ENCODE assay signal across 9 cellular contexts in the genomic region with DNA sequence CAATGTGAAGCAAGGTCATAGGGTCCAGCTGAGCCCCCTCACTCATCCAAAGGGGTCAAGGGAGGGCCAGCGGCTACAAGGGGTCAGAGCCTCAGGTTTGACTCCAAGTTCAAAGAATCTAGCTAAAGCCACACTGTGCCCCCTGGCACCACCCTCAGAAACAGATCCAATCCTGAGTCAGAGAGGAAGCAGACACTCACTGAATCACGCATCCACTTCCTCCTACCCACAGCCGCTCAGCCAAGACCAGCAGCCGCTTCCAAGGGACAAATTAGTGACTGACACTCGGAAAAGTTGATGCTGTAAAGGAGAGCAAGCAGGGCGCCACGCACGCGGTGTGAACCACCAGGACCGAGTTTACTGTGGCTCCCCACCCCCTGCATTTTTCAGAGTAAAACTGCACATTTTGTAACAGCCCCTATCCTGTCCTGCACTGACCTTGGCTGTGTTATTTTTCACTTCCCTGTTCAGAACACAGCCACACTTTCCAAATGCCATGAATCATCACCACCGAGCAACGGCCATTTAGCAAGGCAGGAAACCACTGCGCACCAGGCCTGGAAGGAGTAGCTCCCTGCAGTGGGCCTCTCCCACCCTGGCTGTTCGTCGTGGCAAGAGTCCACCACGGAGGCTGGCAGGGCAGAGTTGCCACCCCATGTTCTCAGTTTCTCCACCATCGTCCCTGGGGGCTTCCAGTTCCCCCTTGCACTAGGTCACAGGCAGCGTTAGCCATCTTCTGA.
DNase-seq lines count a peak whose midpoint lies in the region; ATAC-seq and TF ChIP-seq lines count a peak whose summit lies in the region.
"Had no signal": no experiment of that assay in that cellular context is flagged by ENCODE, and none has a peak within 500 bp of the region (broad histone marks: within the 10 kb centered on the region; RNA-seq: fewer than 3 reads in every experiment).

No MANE protein-coding gene starts in this region.

- CTCF ChIA-PET in IMR-90 (lab: Yijun Ruan, JAX), result interaction anchor here (0.5 to 1.3 kb wide), 3 partner anchors 103 to 368 kb away, joined by 3 to 6 read pairs (median 3); no protein-coding TSS in a partner anchor
- CTCF ChIA-PET in activated CD4-positive, alpha-beta T cell treated with anti-CD3 and anti-CD28 coated beads for 36 hours (lab: Charles Lee), result interaction anchor here (0.6 to 3.4 kb wide), 8 partner anchors 10 to 257 kb away, joined by 3 to 14 read pairs (median 4); no protein-coding TSS in a partner anchor

- no peak for TF ChIP-seq CTCF in IMR-90 (conservative IDR thresholded peaks at IDR 0.05; ENCODE audit: low read depth, low read length)

- H3K36me3 Mint-ChIP-seq in activated CD4-positive, alpha-beta T cell treated with anti-CD3 and anti-CD28 coated beads for 36 hours (ENCODE audit: low read depth), result peaks cover 1% of the 10 kb centered on the region

- peak overlapping the region; percentile 99 to 100 for H2BK12ac ChIP-seq in mesenchymal stem cell (ENCODE audit: low read length in 2 of 2)

- ATAC-seq in IMR-90 (ENCODE audit: low read depth), result peak; percentile 76
- peak; percentile 86 for ATAC-seq in activated CD4-positive, alpha-beta T cell treated with anti-CD3 and anti-CD28 coated beads for 36 hours
- ATAC-seq in GM18519 (IDR thresholded peaks at IDR 0.05; ENCODE audit: low FRiP score, unreplicated experiment), result no peak

- peaks cover 62% of the 10 kb centered on the region for H3K4me1 Mint-ChIP-seq in activated CD4-positive, alpha-beta T cell treated with anti-CD3 and anti-CD28 coated beads for 36 hours

- H3K18ac ChIP-seq in IMR-90 (ENCODE audit: low read depth, low read length), result peak overlapping the region; percentile 92
- H3K18ac ChIP-seq in mesenchymal stem cell (ENCODE audit: low read depth in 1 of 2, low read length in 2 of 2), result peak overlapping the region; percentile 87 to 92

- H3K9me1 ChIP-seq in IMR-90 (ENCODE audit: insufficient read depth, low read length), result peaks cover 42% of the 10 kb centered on the region

- peak overlapping the region; percentile 99 for H2BK120ac ChIP-seq in IMR-90 (ENCODE audit: low read depth, low read length)
- peak overlapping the region; percentile 99 for H2BK120ac ChIP-seq in mesenchymal stem cell (ENCODE audit: low read depth, low read length)

- peak overlapping the region; percentile 75 for H3K4me3 Mint-ChIP-seq in activated CD4-positive, alpha-beta T cell treated with anti-CD3 and anti-CD28 coated beads for 36 hours

- H4K5ac ChIP-seq in IMR-90 (ENCODE audit: low read depth, low read length), result peak overlapping the region; percentile 92

- peak; percentile 28 for TF ChIP-seq RAD21 in IMR-90 (IDR thresholded peaks at IDR 0.05; ENCODE audit: low read length)

- H3K23ac ChIP-seq in IMR-90 (ENCODE audit: low read depth, low read length) (peak overlapping the region; percentile 96), mesenchymal stem cell (ENCODE audit: low read length in 2 of 2) (peak overlapping the region in 1 of 2 experiments; percentile 36)

- H3K4me3 ChIP-seq in IMR-90 (ENCODE audit: insufficient read depth, low read depth, low read length) (no peak overlapping the region), mesenchymal stem cell (ENCODE audit: insufficient read depth in 1 of 2, low read depth in 1 of 2, low read length in 2 of 2) (no peak overlapping the region)

- H2AK5ac ChIP-seq in IMR-90 (ENCODE audit: low read depth, low read length) (peak overlapping the region; percentile 100), mesenchymal stem cell (ENCODE audit: low read length, severe bottlenecking) (peak overlapping the region; percentile 96)

- H2BK5ac ChIP-seq in IMR-90 (ENCODE audit: low read depth, low read length, poor library complexity, severe bottlenecking), result peak overlapping the region; percentile 97
- peak overlapping the region; percentile 75 for H2BK5ac ChIP-seq in mesenchymal stem cell (ENCODE audit: low read depth, low read length, poor library complexity, severe bottlenecking)

- H3K4me1 ChIP-seq in IMR-90 (ENCODE audit: control insufficient read depth, insufficient read depth, low read length) (peaks cover 48% of the 10 kb centered on the region), mesenchymal stem cell (ENCODE audit: control insufficient read depth, insufficient read depth, low read depth, low read length) (peaks cover 37% of the 10 kb centered on the region)

- peak overlapping the region; percentile 87 for H2AFZ ChIP-seq in IMR-90 (replicated peaks; ENCODE audit: low read length, poor library complexity)
- H2AFZ ChIP-seq in mesenchymal stem cell (ENCODE audit: low read depth, low read length), result peak overlapping the region; percentile 3

- WGBS in IMR-90 (ENCODE audit: extremely low coverage in 2 of 2, insufficient read length in 1 of 2), 2 experiments, result 0% methylated on average over 6 of the region's 18 CpGs; no CpG with 5 or more reads in 1 of the 2 experiments
- whole genome bisulfite sequencing in mesenchymal stem cell, result 7% methylated on average over 18 of the region's 18 CpGs

- H3K4ac ChIP-seq in IMR-90 (ENCODE audit: low read depth, low read length) (peak overlapping the region; percentile 97), mesenchymal stem cell (ENCODE audit: low read depth in 1 of 2, low read length in 2 of 2) (peak overlapping the region; percentile 89 to 99)

- dilution Hi-C loops in IMR-90 (cut with HindIII; ENCODE audit: low sequenced_read_pairs, unreplicated experiment), result no loop called here

- H3K9ac ChIP-seq in IMR-90 (ENCODE audit: low read depth, low read length) (peak overlapping the region; percentile 44), mesenchymal stem cell (ENCODE audit: low read length) (peak overlapping the region; percentile 80)

- H3K27me3 ChIP-seq in IMR-90 (ENCODE audit: control insufficient read depth, insufficient read depth, low read length) (no peaks in the 10 kb centered on the region), mesenchymal stem cell (ENCODE audit: control insufficient read depth in 1 of 2, insufficient read depth in 1 of 2, low read length in 2 of 2) (no peaks in the 10 kb centered on the region)

- H4K20me1 ChIP-seq in IMR-90 (ENCODE audit: insufficient read depth, low read length), result no peaks in the 10 kb centered on the region

- peaks cover under 1% of the 10 kb centered on the region for H3K9me3 Mint-ChIP-seq in activated CD4-positive, alpha-beta T cell treated with anti-CD3 and anti-CD28 coated beads for 36 hours (ENCODE audit: low read depth)

- H3K27ac ChIP-seq in IMR-90 (ENCODE audit: insufficient read depth, low read length), result peak overlapping the region; percentile 96
- peak overlapping the region; percentile 78 for H3K27ac ChIP-seq in cingulate gyrus (ENCODE audit: low read depth, low read length)
- peak overlapping the region; percentile 92 for H3K27ac ChIP-seq in mesenchymal stem cell (ENCODE audit: low read length, poor library complexity, severe bottlenecking)
- H3K27ac ChIP-seq: 22Rv1 had no signal

- peak overlapping the region; percentile 69 to 97 for H4K8ac ChIP-seq in IMR-90 (ENCODE audit: low read depth in 2 of 2, low read length in 2 of 2)
- peak overlapping the region; percentile 90 for H4K8ac ChIP-seq in mesenchymal stem cell (ENCODE audit: low read length)

- peak; percentile 29 for TF ChIP-seq POLR2A in IMR-90 (IDR thresholded peaks at IDR 0.05; ENCODE audit: low read depth, low read length)

- POLR2A ChIA-PET in IMR-90 (lab: Charles Lee; ENCODE audit: unreplicated experiment), result no interaction called here
- POLR2A ChIA-PET in activated CD4-positive, alpha-beta T cell treated with anti-CD3 and anti-CD28 coated beads for 36 hours (lab: Charles Lee), result interaction anchor here (0.5 to 3.9 kb wide), 8 partner anchors 10 to 377 kb away, joined by 3 to 19 read pairs (median 4); no protein-coding TSS in a partner anchor

- H3K36me3 ChIP-seq in IMR-90 (ENCODE audit: control insufficient read depth, insufficient read depth, low read length), result no peaks in the 10 kb centered on the region
- H3K36me3 ChIP-seq in mesenchymal stem cell (ENCODE audit: control insufficient read depth in 1 of 2, insufficient read depth in 2 of 2, low read depth in 1 of 2, low read length in 2 of 2), result no peaks in the 10 kb centered on the region

- H3K27me3 Mint-ChIP-seq in activated CD4-positive, alpha-beta T cell treated with anti-CD3 and anti-CD28 coated beads for 36 hours, result no peaks in the 10 kb centered on the region

- H3K79me1 ChIP-seq in IMR-90 (ENCODE audit: low read depth in 1 of 2, low read length in 2 of 2) (peaks cover 0 to 30% of the 10 kb centered on the region in 2 experiments; a peak in 2 of 4 replicates), mesenchymal stem cell (replicated peaks; ENCODE audit: low read length, poor library complexity, severe bottlenecking) (peaks cover 2% of the 10 kb centered on the region)

- H3K56ac ChIP-seq in IMR-90 (ENCODE audit: extremely low read depth, insufficient read depth, low read length), result peak overlapping the region; percentile 96

- no peaks in the 10 kb centered on the region for H3K9me3 ChIP-seq in IMR-90 (ENCODE audit: control insufficient read depth, insufficient read depth, low read length)
- H3K9me3 ChIP-seq in mesenchymal stem cell (ENCODE audit: control insufficient read depth, low read length), result no peaks in the 10 kb centered on the region

- H2AK9ac ChIP-seq in IMR-90 (replicated peaks; ENCODE audit: low read depth, low read length, poor library complexity), result peak overlapping the region; percentile 94

- peak; percentile 69 for DNase-seq in NK-92 treated with Interleukin-12 subunit alpha and Interleukin-12 subunit beta, amount 100 ng/mL, for 24 hours (lab: John Stamatoyannopoulos, UW)
- DNase-seq in NK-92 (lab: John Stamatoyannopoulos, UW; ENCODE audit: unreplicated experiment), result no peak
- peak; percentile 97 for DNase-seq in IMR-90
- DNase-seq in activated CD4-positive, alpha-beta T cell treated with anti-CD3 and anti-CD28 coated beads for 36 hours, result peak; percentile 91
- peak; percentile 99 for DNase-seq in mesenchymal stem cell
- DNase-seq in stimulated activated CD8-positive, alpha-beta memory T cell treated with anti-CD3 and anti-CD28 coated beads, Interleukin-12 subunit alpha, Interleukin-12 subunit beta, amount 100 ng/mL, for 4 hours (ENCODE audit: low read depth), result peak; percentile 64

- intact Hi-C loops in IMR-90 (cut with micrococcal nuclease), result loop anchor here (2.0 kb wide), 1 partner anchor 102 kb away; no protein-coding TSS in a partner anchor
- intact Hi-C loops in activated CD4-positive, alpha-beta T cell treated with anti-CD3 and anti-CD28 coated beads for 36 hours (cut with DNase I, micrococcal nuclease), result loop anchor here (1.0 to 2.0 kb wide), 10 partner anchors 18 to 373 kb away; no protein-coding TSS in a partner anchor

- H4K91ac ChIP-seq in IMR-90 (ENCODE audit: insufficient read depth, low read depth, low read length) (peak overlapping the region; percentile 97), mesenchymal stem cell (ENCODE audit: low read length) (peak overlapping the region; percentile 99)

- peak overlapping the region; percentile 98 for H3K27ac Mint-ChIP-seq in activated CD4-positive, alpha-beta T cell treated with anti-CD3 and anti-CD28 coated beads for 36 hours

- H2BK15ac ChIP-seq in IMR-90 (ENCODE audit: low read depth, low read length) (peak overlapping the region; percentile 82), mesenchymal stem cell (ENCODE audit: low read depth, poor library complexity, severe bottlenecking) (peak overlapping the region; percentile 90)

- BruUV-seq in IMR-90 (replicated peaks; lab: Mats Ljungman, UMichigan), result no TSS peak

- H3K14ac ChIP-seq in IMR-90 (replicated peaks; ENCODE audit: low read depth, low read length) (peak overlapping the region; percentile 98), mesenchymal stem cell (ENCODE audit: low read length in 2 of 2) (peak overlapping the region in 1 of 2 experiments; percentile 68)

- in situ Hi-C loops in IMR-90 (cut with MboI; ENCODE audit: low sequenced_read_pairs), result loop anchor here (5.0 kb wide), 1 partner anchor 101 kb away; no protein-coding TSS in a partner anchor

- peak overlapping the region; percentile 19 for H3K4me2 ChIP-seq in IMR-90 (ENCODE audit: low read depth, low read length)
- H3K4me2 ChIP-seq in mesenchymal stem cell (ENCODE audit: low read length, poor library complexity, severe bottlenecking), result no peak overlapping the region

- peak overlapping the region; percentile 99 for H2BK20ac ChIP-seq in IMR-90 (ENCODE audit: low read depth, low read length)
